Comparison of ENCODE assay signal across 1 cellular context in the genomic region with DNA sequence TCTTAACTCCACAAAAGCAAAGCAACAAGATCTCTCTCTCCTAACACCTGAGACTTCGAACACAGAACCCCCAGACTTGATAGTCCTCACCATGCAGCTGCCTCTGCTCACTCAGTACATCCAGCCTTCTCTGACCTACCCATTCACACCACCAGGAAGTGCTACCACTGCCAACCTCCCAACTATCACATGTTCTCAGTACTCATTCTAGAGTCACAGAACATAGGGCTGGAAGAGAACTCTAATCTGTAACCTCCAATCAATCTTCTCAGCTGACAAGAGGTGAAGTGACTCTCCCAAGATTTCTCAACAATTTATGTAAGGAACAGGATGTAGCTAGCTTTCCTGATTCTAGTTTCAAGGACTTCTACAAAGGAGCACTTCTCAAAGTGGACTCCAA.
TF ChIP-seq lines count a peak whose summit lies in the region.

No MANE protein-coding gene starts in this region.

TF ChIP-seq in SK-N-SH, 30 proteins besides CTCF, POLR2A, EP300 and RAD21 (continued from another document):
- TF ChIP-seq, protein P1, sequence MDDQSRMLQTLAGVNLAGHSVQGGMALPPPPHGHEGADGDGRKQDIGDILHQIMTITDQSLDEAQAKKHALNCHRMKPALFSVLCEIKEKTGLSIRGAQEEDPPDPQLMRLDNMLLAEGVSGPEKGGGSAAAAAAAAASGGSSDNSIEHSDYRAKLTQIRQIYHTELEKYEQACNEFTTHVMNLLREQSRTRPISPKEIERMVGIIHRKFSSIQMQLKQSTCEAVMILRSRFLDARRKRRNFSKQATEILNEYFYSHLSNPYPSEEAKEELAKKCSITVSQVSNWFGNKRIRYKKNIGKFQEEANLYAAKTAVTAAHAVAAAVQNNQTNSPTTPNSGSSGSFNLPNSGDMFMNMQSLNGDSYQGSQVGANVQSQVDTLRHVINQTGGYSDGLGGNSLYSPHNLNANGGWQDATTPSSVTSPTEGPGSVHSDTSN (IDR thresholded peaks at IDR 0.05), result no peak
- no peak for TF ChIP-seq GABPA (IDR thresholded peaks at IDR 0.05; ENCODE audit: low read depth)
- no peak for TF ChIP-seq RCOR1 (IDR thresholded peaks at IDR 0.05; ENCODE audit: low read length)
- no peak for TF ChIP-seq TAF1 (IDR thresholded peaks at IDR 0.05; ENCODE audit: borderline replicate concordance, low read depth, low read length)
- no peak for TF ChIP-seq GATA2 (CRISPR knock-in tag; IDR thresholded peaks at IDR 0.05)
- TF ChIP-seq YY1 (IDR thresholded peaks at IDR 0.05; ENCODE audit: low read depth), result no peak
- no peak for TF ChIP-seq USF2 (IDR thresholded peaks at IDR 0.05; ENCODE audit: borderline replicate concordance, low read depth, low read length)
- TF ChIP-seq MXI1 (IDR thresholded peaks at IDR 0.05; ENCODE audit: low read depth, low read length), result no peak
- no peak for TF ChIP-seq REST (IDR thresholded peaks at IDR 0.05; ENCODE audit: low read depth, low read length)
- no peak for TF ChIP-seq MEF2A (IDR thresholded peaks at IDR 0.05; ENCODE audit: borderline replicate concordance, low read depth)
- TF ChIP-seq, protein P2, sequence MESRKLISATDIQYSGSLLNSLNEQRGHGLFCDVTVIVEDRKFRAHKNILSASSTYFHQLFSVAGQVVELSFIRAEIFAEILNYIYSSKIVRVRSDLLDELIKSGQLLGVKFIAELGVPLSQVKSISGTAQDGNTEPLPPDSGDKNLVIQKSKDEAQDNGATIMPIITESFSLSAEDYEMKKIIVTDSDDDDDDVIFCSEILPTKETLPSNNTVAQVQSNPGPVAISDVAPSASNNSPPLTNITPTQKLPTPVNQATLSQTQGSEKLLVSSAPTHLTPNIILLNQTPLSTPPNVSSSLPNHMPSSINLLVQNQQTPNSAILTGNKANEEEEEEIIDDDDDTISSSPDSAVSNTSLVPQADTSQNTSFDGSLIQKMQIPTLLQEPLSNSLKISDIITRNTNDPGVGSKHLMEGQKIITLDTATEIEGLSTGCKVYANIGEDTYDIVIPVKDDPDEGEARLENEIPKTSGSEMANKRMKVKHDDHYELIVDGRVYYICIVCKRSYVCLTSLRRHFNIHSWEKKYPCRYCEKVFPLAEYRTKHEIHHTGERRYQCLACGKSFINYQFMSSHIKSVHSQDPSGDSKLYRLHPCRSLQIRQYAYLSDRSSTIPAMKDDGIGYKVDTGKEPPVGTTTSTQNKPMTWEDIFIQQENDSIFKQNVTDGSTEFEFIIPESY (IDR thresholded peaks at IDR 0.05; ENCODE audit: borderline replicate concordance, low read depth), result no peak
- TF ChIP-seq NRF1 (IDR thresholded peaks at IDR 0.05; ENCODE audit: low read depth, low read length), result no peak
- TF ChIP-seq NFIC (IDR thresholded peaks at IDR 0.05; ENCODE audit: borderline replicate concordance), result no peak
- TF ChIP-seq JUND (IDR thresholded peaks at IDR 0.05), result no peak
